In genomic region chr3:153161714-153162512, GRCh38 we compare ENCODE assay signal across 1 cellular context.
TF ChIP-seq lines count a peak whose summit lies in the region.

TSS of gene RAP2B (plus strand) at chr3:153162226. CDS start at chr3:153162694, 468 bp downstream.

TF ChIP-seq in K562, 482 proteins besides CTCF, POLR2A, EP300 and RAD21 (continued from another document):
- TF ChIP-seq ETV1 (tag; conservative IDR thresholded peaks at IDR 0.05; ENCODE audit: low read depth) (no peak), SOX6 (IDR thresholded peaks at IDR 0.05) (no peak), STAG1 (CRISPR knock-in tag; IDR thresholded peaks at IDR 0.05; ENCODE audit: borderline replicate concordance) (no peak), SMAD2 (IDR thresholded peaks at IDR 0.05; ENCODE audit: low read depth, low read length) (no peak), NCOR1 (IDR thresholded peaks at IDR 0.05) (peak; percentile 54), CEBPG (CRISPR knock-in tag; IDR thresholded peaks at IDR 0.05) (no peak), CEBPG (tag; conservative IDR thresholded peaks at IDR 0.05 in 1 of 2, IDR thresholded peaks at IDR 0.05 in 1 of 2) (no peak), RBM14 (IDR thresholded peaks at IDR 0.05; ENCODE audit: borderline replicate concordance, insufficient read depth, low read depth, low read length) (no peak), POLR2H (tag; IDR thresholded peaks at IDR 0.05; ENCODE audit: low read depth) (no peak; the same call in 1 of the 2 replicates), ZNF253 (CRISPR knock-in tag; conservative IDR thresholded peaks at IDR 0.05) (no peak), ZEB2 (IDR thresholded peaks at IDR 0.05) (no peak), VEZF1 (CRISPR knock-in tag; IDR thresholded peaks at IDR 0.05) (peak; percentile 90), ZFP30 (CRISPR knock-in tag; IDR thresholded peaks at IDR 0.05; ENCODE audit: borderline replicate concordance) (no peak), EGR1 (conservative IDR thresholded peaks at IDR 0.05) (peak; percentile 42), NFIC (IDR thresholded peaks at IDR 0.05) (peak; percentile 33; the same call in 1 of the 2 replicates), UBTF (IDR thresholded peaks at IDR 0.05; ENCODE audit: borderline replicate concordance in 1 of 2, low read depth in 2 of 2, low read length in 2 of 2) (peak in 1 of 2 experiments; percentile 71; a peak in 1 of 4 replicates), ETV5 (CRISPR knock-in tag; IDR thresholded peaks at IDR 0.05; ENCODE audit: low read depth) (0 out of 2 replicates have a peak, but pooled peaks have one; percentile 5)
- TF ChIP-seq, protein P1, sequence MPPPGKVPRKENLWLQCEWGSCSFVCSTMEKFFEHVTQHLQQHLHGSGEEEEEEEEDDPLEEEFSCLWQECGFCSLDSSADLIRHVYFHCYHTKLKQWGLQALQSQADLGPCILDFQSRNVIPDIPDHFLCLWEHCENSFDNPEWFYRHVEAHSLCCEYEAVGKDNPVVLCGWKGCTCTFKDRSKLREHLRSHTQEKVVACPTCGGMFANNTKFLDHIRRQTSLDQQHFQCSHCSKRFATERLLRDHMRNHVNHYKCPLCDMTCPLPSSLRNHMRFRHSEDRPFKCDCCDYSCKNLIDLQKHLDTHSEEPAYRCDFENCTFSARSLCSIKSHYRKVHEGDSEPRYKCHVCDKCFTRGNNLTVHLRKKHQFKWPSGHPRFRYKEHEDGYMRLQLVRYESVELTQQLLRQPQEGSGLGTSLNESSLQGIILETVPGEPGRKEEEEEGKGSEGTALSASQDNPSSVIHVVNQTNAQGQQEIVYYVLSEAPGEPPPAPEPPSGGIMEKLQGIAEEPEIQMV (tag; conservative IDR thresholded peaks at IDR 0.05; ENCODE audit: low read depth), result no peak
- TF ChIP-seq, protein P2, sequence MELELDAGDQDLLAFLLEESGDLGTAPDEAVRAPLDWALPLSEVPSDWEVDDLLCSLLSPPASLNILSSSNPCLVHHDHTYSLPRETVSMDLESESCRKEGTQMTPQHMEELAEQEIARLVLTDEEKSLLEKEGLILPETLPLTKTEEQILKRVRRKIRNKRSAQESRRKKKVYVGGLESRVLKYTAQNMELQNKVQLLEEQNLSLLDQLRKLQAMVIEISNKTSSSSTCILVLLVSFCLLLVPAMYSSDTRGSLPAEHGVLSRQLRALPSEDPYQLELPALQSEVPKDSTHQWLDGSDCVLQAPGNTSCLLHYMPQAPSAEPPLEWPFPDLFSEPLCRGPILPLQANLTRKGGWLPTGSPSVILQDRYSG (tag; conservative IDR thresholded peaks at IDR 0.05; ENCODE audit: low read depth), result no peak
- TF ChIP-seq, protein P3, sequence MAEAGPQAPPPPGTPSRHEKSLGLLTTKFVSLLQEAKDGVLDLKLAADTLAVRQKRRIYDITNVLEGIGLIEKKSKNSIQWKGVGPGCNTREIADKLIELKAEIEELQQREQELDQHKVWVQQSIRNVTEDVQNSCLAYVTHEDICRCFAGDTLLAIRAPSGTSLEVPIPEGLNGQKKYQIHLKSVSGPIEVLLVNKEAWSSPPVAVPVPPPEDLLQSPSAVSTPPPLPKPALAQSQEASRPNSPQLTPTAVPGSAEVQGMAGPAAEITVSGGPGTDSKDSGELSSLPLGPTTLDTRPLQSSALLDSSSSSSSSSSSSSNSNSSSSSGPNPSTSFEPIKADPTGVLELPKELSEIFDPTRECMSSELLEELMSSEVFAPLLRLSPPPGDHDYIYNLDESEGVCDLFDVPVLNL (CRISPR knock-in tag; IDR thresholded peaks at IDR 0.05; ENCODE audit: low read depth), result peak; percentile 73; the same call in 1 of the 2 replicates
- TF ChIP-seq, protein P4, sequence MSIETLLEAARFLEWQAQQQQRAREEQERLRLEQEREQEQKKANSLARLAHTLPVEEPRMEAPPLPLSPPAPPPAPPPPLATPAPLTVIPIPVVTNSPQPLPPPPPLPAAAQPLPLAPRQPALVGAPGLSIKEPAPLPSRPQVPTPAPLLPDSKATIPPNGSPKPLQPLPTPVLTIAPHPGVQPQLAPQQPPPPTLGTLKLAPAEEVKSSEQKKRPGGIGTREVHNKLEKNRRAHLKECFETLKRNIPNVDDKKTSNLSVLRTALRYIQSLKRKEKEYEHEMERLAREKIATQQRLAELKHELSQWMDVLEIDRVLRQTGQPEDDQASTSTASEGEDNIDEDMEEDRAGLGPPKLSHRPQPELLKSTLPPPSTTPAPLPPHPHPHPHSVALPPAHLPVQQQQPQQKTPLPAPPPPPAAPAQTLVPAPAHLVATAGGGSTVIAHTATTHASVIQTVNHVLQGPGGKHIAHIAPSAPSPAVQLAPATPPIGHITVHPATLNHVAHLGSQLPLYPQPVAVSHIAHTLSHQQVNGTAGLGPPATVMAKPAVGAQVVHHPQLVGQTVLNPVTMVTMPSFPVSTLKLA (conservative IDR thresholded peaks at IDR 0.05), result peak; percentile 83 to 87
- TF ChIP-seq, protein P5, sequence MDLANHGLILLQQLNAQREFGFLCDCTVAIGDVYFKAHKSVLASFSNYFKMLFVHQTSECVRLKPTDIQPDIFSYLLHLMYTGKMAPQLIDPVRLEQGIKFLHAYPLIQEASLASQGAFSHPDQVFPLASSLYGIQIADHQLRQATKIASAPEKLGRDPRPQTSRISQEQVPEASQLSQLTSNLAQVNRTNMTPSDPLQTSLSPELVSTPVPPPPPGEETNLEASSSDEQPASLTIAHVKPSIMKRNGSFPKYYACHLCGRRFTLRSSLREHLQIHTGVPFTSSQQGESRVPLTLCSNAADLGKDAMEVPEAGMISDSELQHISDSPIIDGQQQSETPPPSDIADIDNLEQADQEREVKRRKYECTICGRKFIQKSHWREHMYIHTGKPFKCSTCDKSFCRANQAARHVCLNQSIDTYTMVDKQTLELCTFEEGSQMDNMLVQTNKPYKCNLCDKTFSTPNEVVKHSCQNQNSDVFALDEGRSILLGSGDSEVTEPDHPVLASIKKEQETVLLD (IDR thresholded peaks at IDR 0.05), result 0 out of 2 replicates have a peak, but pooled peaks have one; percentile 22
- TF ChIP-seq, protein P6, sequence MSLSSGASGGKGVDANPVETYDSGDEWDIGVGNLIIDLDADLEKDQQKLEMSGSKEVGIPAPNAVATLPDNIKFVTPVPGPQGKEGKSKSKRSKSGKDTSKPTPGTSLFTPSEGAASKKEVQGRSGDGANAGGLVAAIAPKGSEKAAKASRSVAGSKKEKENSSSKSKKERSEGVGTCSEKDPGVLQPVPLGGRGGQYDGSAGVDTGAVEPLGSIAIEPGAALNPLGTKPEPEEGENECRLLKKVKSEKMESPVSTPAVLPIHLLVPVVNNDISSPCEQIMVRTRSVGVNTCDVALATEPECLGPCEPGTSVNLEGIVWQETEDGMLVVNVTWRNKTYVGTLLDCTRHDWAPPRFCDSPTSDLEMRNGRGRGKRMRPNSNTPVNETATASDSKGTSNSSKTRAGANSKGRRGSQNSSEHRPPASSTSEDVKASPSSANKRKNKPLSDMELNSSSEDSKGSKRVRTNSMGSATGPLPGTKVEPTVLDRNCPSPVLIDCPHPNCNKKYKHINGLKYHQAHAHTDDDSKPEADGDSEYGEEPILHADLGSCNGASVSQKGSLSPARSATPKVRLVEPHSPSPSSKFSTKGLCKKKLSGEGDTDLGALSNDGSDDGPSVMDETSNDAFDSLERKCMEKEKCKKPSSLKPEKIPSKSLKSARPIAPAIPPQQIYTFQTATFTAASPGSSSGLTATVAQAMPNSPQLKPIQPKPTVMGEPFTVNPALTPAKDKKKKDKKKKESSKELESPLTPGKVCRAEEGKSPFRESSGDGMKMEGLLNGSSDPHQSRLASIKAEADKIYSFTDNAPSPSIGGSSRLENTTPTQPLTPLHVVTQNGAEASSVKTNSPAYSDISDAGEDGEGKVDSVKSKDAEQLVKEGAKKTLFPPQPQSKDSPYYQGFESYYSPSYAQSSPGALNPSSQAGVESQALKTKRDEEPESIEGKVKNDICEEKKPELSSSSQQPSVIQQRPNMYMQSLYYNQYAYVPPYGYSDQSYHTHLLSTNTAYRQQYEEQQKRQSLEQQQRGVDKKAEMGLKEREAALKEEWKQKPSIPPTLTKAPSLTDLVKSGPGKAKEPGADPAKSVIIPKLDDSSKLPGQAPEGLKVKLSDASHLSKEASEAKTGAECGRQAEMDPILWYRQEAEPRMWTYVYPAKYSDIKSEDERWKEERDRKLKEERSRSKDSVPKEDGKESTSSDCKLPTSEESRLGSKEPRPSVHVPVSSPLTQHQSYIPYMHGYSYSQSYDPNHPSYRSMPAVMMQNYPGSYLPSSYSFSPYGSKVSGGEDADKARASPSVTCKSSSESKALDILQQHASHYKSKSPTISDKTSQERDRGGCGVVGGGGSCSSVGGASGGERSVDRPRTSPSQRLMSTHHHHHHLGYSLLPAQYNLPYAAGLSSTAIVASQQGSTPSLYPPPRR (CRISPR knock-in tag; IDR thresholded peaks at IDR 0.05; ENCODE audit: borderline replicate concordance), result no peak
